ENCODE assay signal across 9 cellular contexts in the genomic region with DNA sequence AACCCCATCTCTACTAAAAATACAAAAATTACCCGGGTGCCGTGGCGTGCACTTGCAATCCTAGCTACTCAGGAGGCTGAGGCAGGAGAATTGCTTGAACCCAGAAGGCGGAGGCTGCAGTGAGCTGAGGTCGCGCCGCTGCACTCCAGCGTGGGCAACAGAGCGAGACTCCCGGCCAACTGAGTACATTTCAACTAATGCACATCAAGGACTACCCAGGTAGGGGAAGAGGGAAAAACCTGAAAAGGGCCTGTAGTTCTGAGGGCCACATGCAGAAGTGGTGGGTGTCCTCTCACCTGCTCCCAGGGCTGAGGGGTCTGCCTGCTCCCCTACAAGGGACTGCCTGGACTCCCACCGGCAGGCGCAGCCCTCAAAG. TPM values are rescaled to one million over a fixed set of nuclear protein-coding genes. Genes with fewer than 3 reads are reported as not detected.
A peak's percentile ranks its signal among the peaks of the same experiment; 100 is the strongest.
DNase-seq lines count a peak whose midpoint lies in the region; ATAC-seq and TF ChIP-seq lines count a peak whose summit lies in the region.
"Had no signal": no experiment of that assay in that cellular context is flagged by ENCODE, and none has a peak within 500 bp of the region (broad histone marks: within the 10 kb centered on the region; RNA-seq: fewer than 3 reads in every experiment).

No MANE protein-coding gene starts in this region.

- H3K27ac Mint-ChIP-seq in endothelial cell (ENCODE audit: unreplicated experiment) (peak overlapping the region; percentile 87), neural crest cell (ENCODE audit: unreplicated experiment) (no peak overlapping the region)

- DNase-seq in BJ (ENCODE audit: low read depth), result no peak
- DNase-seq in MM.1S, result no peak
- no peak for DNase-seq in endothelial cell (ENCODE audit: low spot score)
- DNase-seq in neural crest cell (ENCODE audit: low read depth, low spot score), result no peak
- no peak for DNase-seq in COLO668 (lab: John Stamatoyannopoulos, UW; ENCODE audit: unreplicated experiment)
- DNase-seq in GDM1 (lab: John Stamatoyannopoulos, UW), result no peak
- no peak for DNase-seq in substantia nigra (lab: John Stamatoyannopoulos, UW)
- DNase-seq: NCI-H1105 had no signal

- peak overlapping the region; percentile 35; the same call in 1 of the 2 replicates for H2AFZ ChIP-seq in MM.1S (ENCODE audit: low read length)

- no peaks in the 10 kb centered on the region for H4K20me1 ChIP-seq in MM.1S (ENCODE audit: insufficient read depth, low read length)

- no peak overlapping the region for H3K9ac ChIP-seq in MM.1S (ENCODE audit: low read length)

- no peaks in the 10 kb centered on the region for H3K79me2 ChIP-seq in MM.1S (ENCODE audit: low read length)

- no peak for ATAC-seq in HG03095 (IDR thresholded peaks at IDR 0.05; ENCODE audit: unreplicated experiment)

- H3K27me3 ChIP-seq in BJ (ENCODE audit: control insufficient read depth, insufficient read depth, low read length), result no peaks in the 10 kb centered on the region
- no peaks in the 10 kb centered on the region for H3K27me3 ChIP-seq in MM.1S (replicated peaks; ENCODE audit: insufficient read depth, low read length)

- no peaks in the 10 kb centered on the region for H3K9me2 ChIP-seq in MM.1S (replicated peaks; ENCODE audit: insufficient read depth, low read length)

- no peaks in the 10 kb centered on the region; the same call in 1 of the 2 replicates for H3F3A ChIP-seq in MM.1S (ENCODE audit: insufficient read depth, low read length)

- H3K36me3 ChIP-seq in BJ (ENCODE audit: control insufficient read depth, insufficient read depth, low read length) (no peaks in the 10 kb centered on the region), MM.1S (replicated peaks; ENCODE audit: insufficient read depth, low read length) (no peaks in the 10 kb centered on the region)

- peak overlapping the region; percentile 69 for H3K4me3 ChIP-seq in BJ (ENCODE audit: low read depth, low read length)
- no peak overlapping the region for H3K4me3 ChIP-seq in MM.1S (ENCODE audit: low read length)

- H3K4me3 Mint-ChIP-seq in endothelial cell (ENCODE audit: unreplicated experiment), result peak overlapping the region; percentile 80
- H3K4me3 Mint-ChIP-seq in neural crest cell, result peak overlapping the region; percentile 73

- no peaks in the 10 kb centered on the region for H3K9me3 ChIP-seq in MM.1S (replicated peaks; ENCODE audit: insufficient read depth, low read length)

- H3K4me1 Mint-ChIP-seq in endothelial cell (ENCODE audit: unreplicated experiment) (peaks cover 58% of the 10 kb centered on the region), neural crest cell (peaks cover 56% of the 10 kb centered on the region)

- TF ChIP-seq CTCF in BJ (IDR thresholded peaks at IDR 0.05; ENCODE audit: insufficient read depth, low read depth, low read length), result no peak
- no peak for TF ChIP-seq CTCF in MM.1S (IDR thresholded peaks at IDR 0.05; ENCODE audit: low read length)
- no peak for TF ChIP-seq CTCF in endothelial cell (IDR thresholded peaks at IDR 0.05; ENCODE audit: unreplicated experiment)
- TF ChIP-seq CTCF in neural crest cell (conservative IDR thresholded peaks at IDR 0.05), result no peak

- no peaks in the 10 kb centered on the region for H3K9me3 Mint-ChIP-seq in endothelial cell (ENCODE audit: unreplicated experiment)
- no peaks in the 10 kb centered on the region for H3K9me3 Mint-ChIP-seq in neural crest cell

- H3K4me2 ChIP-seq in MM.1S (ENCODE audit: low read depth, low read length), result peak overlapping the region; percentile 24; the same call in 1 of the 2 replicates

- H3K4me1 ChIP-seq in MM.1S (ENCODE audit: low read length), result peaks cover 5% of the 10 kb centered on the region; the same call in 1 of the 2 replicates

- CTCF ChIA-PET in BJ (lab: Yijun Ruan, JAX), result interaction anchor here (0.5 to 1.4 kb wide), 6 partner anchors 10 to 115 kb away, joined by 3 to 7 read pairs (median 4); no protein-coding TSS in a partner anchor

- peaks cover 8% of the 10 kb centered on the region for H3K36me3 Mint-ChIP-seq in endothelial cell (ENCODE audit: low read depth, unreplicated experiment)
- no peaks in the 10 kb centered on the region for H3K36me3 Mint-ChIP-seq in neural crest cell (ENCODE audit: low read depth)

- POLR2A ChIA-PET in BJ (lab: Charles Lee), result interaction anchor here (0.9 to 1.3 kb wide), 2 partner anchors 9 to 28 kb away, joined by 4 to 5 read pairs; no protein-coding TSS in a partner anchor

- peaks cover 20% of the 10 kb centered on the region for H3K27me3 Mint-ChIP-seq in endothelial cell (ENCODE audit: unreplicated experiment)
- peaks cover 4% of the 10 kb centered on the region for H3K27me3 Mint-ChIP-seq in neural crest cell (ENCODE audit: low read depth)

- H3K27ac ChIP-seq in MM.1S (ENCODE audit: low read length) (no peak overlapping the region), substantia nigra (ENCODE audit: low read depth, low read length, poor library complexity, severe bottlenecking) (no peak overlapping the region)

RNA-seq across cellular contexts. Expression of a gene that starts 0.6 kb away (rescaled TPM):
- polyA plus RNA-seq in BJ (2011; rRNA removed), result 8.7 and 18.3 TPM in 2 replicates
- polyA minus RNA-seq in BJ (2011; rRNA and poly(A)+ RNA removed), result 12.5 and 12.8 TPM in 2 replicates
- total RNA-seq in endothelial cell (ENCODE audit: unreplicated experiment) (50.9 TPM), neural crest cell (6.0 and 7.3 TPM in 2 replicates)

RNA-seq across cellular contexts. Expression of a gene that starts 22.6 kb away (rescaled TPM):
- 5.7 and 6.9 TPM in 2 replicates for polyA plus RNA-seq in BJ (2011; rRNA removed)
- 7.5 and 7.8 TPM in 2 replicates for polyA minus RNA-seq in BJ (2011; rRNA and poly(A)+ RNA removed)
- total RNA-seq in endothelial cell (ENCODE audit: unreplicated experiment), result 43.4 TPM
- 15.6 and 15.8 TPM in 2 replicates for total RNA-seq in neural crest cell

RNA-seq across cellular contexts. Expression of a gene that starts 40.1 kb away (rescaled TPM):
- polyA plus RNA-seq in BJ (2011; rRNA removed), result 23.5 and 28.0 TPM in 2 replicates
- 11.1 and 17.3 TPM in 2 replicates for polyA minus RNA-seq in BJ (2011; rRNA and poly(A)+ RNA removed)
- total RNA-seq in endothelial cell (ENCODE audit: unreplicated experiment) (33.5 TPM), neural crest cell (35.2 and 37.8 TPM in 2 replicates)

RNA-seq across cellular contexts. Expression of a gene that starts 40.4 kb away (rescaled TPM):
- polyA plus RNA-seq in BJ (2011; rRNA removed), result 160 and 304 TPM in 2 replicates
- polyA minus RNA-seq in BJ (2011; rRNA and poly(A)+ RNA removed), result 71.0 and 110 TPM in 2 replicates
- total RNA-seq in endothelial cell (ENCODE audit: unreplicated experiment) (179 TPM), neural crest cell (198 and 208 TPM in 2 replicates)

RNA-seq across cellular contexts. Expression of a gene that starts 44.4 kb away (rescaled TPM):
- 38.3 and 61.8 TPM in 2 replicates for polyA plus RNA-seq in BJ (2011; rRNA removed)
- polyA minus RNA-seq in BJ (2011; rRNA and poly(A)+ RNA removed), result 13.7 and 21.7 TPM in 2 replicates
- total RNA-seq in endothelial cell (ENCODE audit: unreplicated experiment) (13.5 TPM), neural crest cell (68.0 and 70.2 TPM in 2 replicates)
